In the genomic region with DNA sequence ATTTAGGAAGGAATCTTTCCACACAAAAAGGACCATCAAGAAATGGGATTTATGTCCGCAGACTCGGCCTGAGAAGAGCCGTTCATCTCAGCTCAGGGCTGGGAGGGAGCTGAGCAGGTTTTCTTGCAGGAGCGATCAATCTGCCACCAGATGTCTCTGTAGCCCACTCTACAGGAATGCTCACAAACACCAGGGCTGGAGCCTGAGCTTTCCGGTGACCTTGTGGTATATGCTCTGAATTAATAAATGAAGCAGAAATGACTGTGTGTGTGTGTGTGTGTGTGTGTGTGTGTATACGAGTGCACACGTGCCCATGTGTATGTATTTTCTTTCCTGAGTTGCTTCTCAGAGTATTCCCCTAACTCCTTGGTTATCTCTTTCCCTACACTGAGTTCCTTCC, we compare ENCODE assay signal across 8 cellular contexts. TPM values are rescaled to one million over a fixed set of nuclear protein-coding genes. Genes with fewer than 3 reads are reported as not detected.
DNase-seq lines count a peak whose midpoint lies in the region; ATAC-seq and TF ChIP-seq lines count a peak whose summit lies in the region.

No MANE protein-coding gene starts in this region.

- H3K4me1 Mint-ChIP-seq in activated B cell treated with CpG ODN at 0.5 μM for 24 hours = peaks cover 100% of the 10 kb centered on the region

- no peaks in the 10 kb centered on the region for H3K4me1 ChIP-seq in foreskin keratinocyte

- DNase-seq in DMS53 treated with DMSO at 0.1 percent for 48 hours (lab: John Stamatoyannopoulos, UW; ENCODE audit: unreplicated experiment) (peak; percentile 2), NCI-H2029 (lab: John Stamatoyannopoulos, UW) (peak; percentile 27), activated B cell treated with CpG ODN at 0.5 μM for 24 hours (no peak), foreskin keratinocyte (peak in 1 of 2 donors; percentile 49), occipital lobe (lab: John Stamatoyannopoulos, UW) (peak; percentile 36), NCI-H1092 (lab: John Stamatoyannopoulos, UW) (no peak)
- DNase-seq in activated T-cell treated with anti-CD3 and anti-CD28 coated beads, Interleukin-2, amount 50 U/mL, for 1 hour = no peak

- peak overlapping the region; percentile 79 for H3K4me3 Mint-ChIP-seq in activated B cell treated with CpG ODN at 0.5 μM for 24 hours

- POLR2A ChIA-PET in activated B cell treated with CpG ODN at 0.5 μM for 24 hours (lab: Charles Lee) = interaction anchor here (0.5 to 26.2 kb wide), 10 partner anchors 8 to 315 kb away, joined by 3 to 911 read pairs (median 16); a partner anchor contains a TSS

- H3K27ac ChIP-seq in foreskin keratinocyte = no peak overlapping the region

- H3K27me3 ChIP-seq in foreskin keratinocyte = no peaks in the 10 kb centered on the region

- ATAC-seq in GM21576 (IDR thresholded peaks at IDR 0.05; ENCODE audit: unreplicated experiment) = peak; percentile 52
- peak; percentile 19 for ATAC-seq in activated B cell treated with CpG ODN at 0.5 μM for 24 hours (ENCODE audit: low read depth)
- peak; percentile 42 for ATAC-seq in foreskin keratinocyte

- H3K27ac Mint-ChIP-seq in activated B cell treated with CpG ODN at 0.5 μM for 24 hours = peak overlapping the region; percentile 46

- no peaks in the 10 kb centered on the region for H3K9me3 Mint-ChIP-seq in activated B cell treated with CpG ODN at 0.5 μM for 24 hours

- CTCF ChIA-PET in activated B cell treated with CpG ODN at 0.5 μM for 24 hours (lab: Charles Lee) = interaction anchor here (0.8 to 2.0 kb wide), 11 partner anchors 10 to 334 kb away, joined by 3 to 6 read pairs (median 4); a partner anchor contains a TSS

- peaks cover 98% of the 10 kb centered on the region for H3K36me3 Mint-ChIP-seq in activated B cell treated with CpG ODN at 0.5 μM for 24 hours (ENCODE audit: low read depth)

- H3K27me3 Mint-ChIP-seq in activated B cell treated with CpG ODN at 0.5 μM for 24 hours = no peaks in the 10 kb centered on the region

- TF ChIP-seq CTCF in activated B cell treated with CpG ODN at 0.5 μM for 24 hours (IDR thresholded peaks at IDR 0.05) = no peak
- peak; percentile 71 for TF ChIP-seq CTCF in foreskin keratinocyte (conservative IDR thresholded peaks at IDR 0.05)

- intact Hi-C loops in activated B cell treated with CpG ODN at 0.5 μM for 24 hours (cut with micrococcal nuclease) = no loop called here

RNA-seq across cellular contexts. Expression of a gene that starts 12.0 kb away (rescaled TPM):
- total RNA-seq in activated B cell treated with CpG ODN at 0.5 μM for 24 hours (483 and 492 TPM in 2 replicates), foreskin keratinocyte (8.0 and 8.9 TPM in 2 replicates), occipital lobe (22.0 TPM)
- 6.5 and 7.4 TPM in 2 replicates for polyA plus RNA-seq in foreskin keratinocyte

Comparison
In these comparisons a context has a peak if more than half of its experiments do, and no peak if none do; other contexts are left out.
1. DNase-seq: peak in DMS53 treated with DMSO at 0.1 percent for 48 hours (single experiment), NCI-H2029 (single experiment) and occipital lobe (single experiment); none in activated B cell treated with CpG ODN at 0.5 μM for 24 hours (single experiment), NCI-H1092 (single experiment) and activated T-cell treated with anti-CD3 and anti-CD28 coated beads, Interleukin-2, amount 50 U/mL, for 1 hour (single experiment).
2. RNA of a gene that starts 12.0 kb away (total RNA-seq): 483 to 492 TPM in activated B cell treated with CpG ODN at 0.5 μM for 24 hours; 22.0 TPM in occipital lobe (single experiment) and 8.0 to 8.9 TPM in foreskin keratinocyte; every median in the first group is over 10 times any median in the second.
3. Peak in every context shown above with its lines, with median percentiles within 50 percentile points of each other: ATAC-seq.